13 cellular contexts compared by ENCODE assay signal in genomic region chr15:41286665-41287333, GRCh38. TPM values are rescaled to one million over a fixed set of nuclear protein-coding genes. Genes with fewer than 3 reads are reported as not detected.
DNase-seq lines count a peak whose midpoint lies in the region; ATAC-seq, FAIRE-seq and TF ChIP-seq lines count a peak whose summit lies in the region.
"Had no signal": no experiment of that assay in that cellular context is flagged by ENCODE, and none has a peak within 500 bp of the region (broad histone marks: within the 10 kb centered on the region; RNA-seq: fewer than 3 reads in every experiment).

No MANE protein-coding gene starts in this region.

- no peaks in the 10 kb centered on the region for H3K27me3 ChIP-seq in DOHH2 (ENCODE audit: control insufficient read depth, low read length)
- H3K27me3 ChIP-seq in bronchial epithelial cell (ENCODE audit: control insufficient read depth, insufficient read depth, low read length): no peaks in the 10 kb centered on the region
- H3K27me3 ChIP-seq in neural progenitor cell: no peaks in the 10 kb centered on the region
- H3K27me3 ChIP-seq: adrenal gland, suprapubic skin had no signal

- H3K4me1 Mint-ChIP-seq in neural progenitor cell: peaks cover 33% of the 10 kb centered on the region

- no peak overlapping the region for H3K9ac ChIP-seq in neural progenitor cell

- no peak for ATAC-seq in HG02678 (IDR thresholded peaks at IDR 0.05; ENCODE audit: unreplicated experiment)

- H3K4me1 ChIP-seq in DOHH2 (ENCODE audit: control insufficient read depth, low read length): peaks cover 77% of the 10 kb centered on the region
- H3K4me1 ChIP-seq in neural progenitor cell: peaks cover 5% of the 10 kb centered on the region

- peak overlapping the region; percentile 24 for H3K4me2 ChIP-seq in DOHH2 (ENCODE audit: low read length)
- no peak overlapping the region for H3K4me2 ChIP-seq in neural progenitor cell

- TF ChIP-seq POLR2A in NB4 (IDR thresholded peaks at IDR 0.05; ENCODE audit: extremely low read depth, insufficient read length): no peak

- DNase-seq in NB4 (ENCODE audit: low read depth) (peak; percentile 39), bronchial epithelial cell (ENCODE audit: low read depth) (peak; percentile 64), neural progenitor cell (ENCODE audit: low spot score) (no peak), SW480 (ENCODE audit: low spot score) (no peak)
- DNase-seq in activated CD4-positive, CD25-positive, alpha-beta regulatory T cell (lab: John Stamatoyannopoulos, UW): no peak
- DNase-seq: activated CD4-positive, CD25-positive, alpha-beta regulatory T cell treated with anti-CD3 and anti-CD28 coated beads, Interleukin-2, amount 50 U/mL, for 72 hours; islet precursor cell; stimulated activated CD4-positive, alpha-beta T cell treated with anti-CD3 and anti-CD28 coated beads, Interleukin-1b, Interleukin-23, amount 100 ng/mL, for 48 hours had no signal

- H3F3A ChIP-seq in DOHH2 (ENCODE audit: control insufficient read depth, insufficient read depth): peaks cover 16% of the 10 kb centered on the region
- peaks cover 17% of the 10 kb centered on the region for H3F3A ChIP-seq in neural progenitor cell (ENCODE audit: low read depth)

- no peaks in the 10 kb centered on the region for H4K20me1 ChIP-seq in DOHH2 (ENCODE audit: control insufficient read depth, insufficient read depth, low read depth, low read length)
- peaks cover 41% of the 10 kb centered on the region for H4K20me1 ChIP-seq in neural progenitor cell (ENCODE audit: low read depth)

- H3K27ac ChIP-seq in DOHH2 (ENCODE audit: low read depth, low read length): no peak overlapping the region
- no peak overlapping the region for H3K27ac ChIP-seq in neural progenitor cell
- H3K27ac ChIP-seq: suprapubic skin had no signal

- no peaks in the 10 kb centered on the region for H3K9me2 ChIP-seq in DOHH2 (replicated peaks; ENCODE audit: control insufficient read depth, low read length)

- no peaks in the 10 kb centered on the region for H3K9me3 Mint-ChIP-seq in neural progenitor cell

- H3K4me3 ChIP-seq in DOHH2 (ENCODE audit: low read length) (peak overlapping the region; percentile 22; the same call in 1 of the 2 replicates), NB4 (ENCODE audit: low read depth, low read length) (peak overlapping the region; percentile 96), bronchial epithelial cell (ENCODE audit: low read depth, low read length) (no peak overlapping the region), neural progenitor cell (peak overlapping the region; percentile 85)
- H3K4me3 ChIP-seq: suprapubic skin had no signal

- no peak overlapping the region for H3K27ac Mint-ChIP-seq in neural progenitor cell

- H3K36me3 Mint-ChIP-seq in neural progenitor cell: peaks cover 31% of the 10 kb centered on the region

- H3K4me3 Mint-ChIP-seq in neural progenitor cell: no peak overlapping the region

- H3K27me3 Mint-ChIP-seq in neural progenitor cell (ENCODE audit: insufficient read depth, low read depth): no peaks in the 10 kb centered on the region

- H3K79me2 ChIP-seq in DOHH2 (ENCODE audit: control insufficient read depth, low read length): peaks cover 67% of the 10 kb centered on the region
- H3K79me2 ChIP-seq in neural progenitor cell (ENCODE audit: low read depth): peaks cover 52% of the 10 kb centered on the region

- FAIRE-seq in bronchial epithelial cell (lab: Jason Lieb, UNC): no peak

- TF ChIP-seq CTCF in DOHH2 (IDR thresholded peaks at IDR 0.05; ENCODE audit: low read depth, low read length, poor library complexity, severe bottlenecking) (no peak), NB4 (IDR thresholded peaks at IDR 0.05; ENCODE audit: low read depth, low read length) (no peak), bronchial epithelial cell (IDR thresholded peaks at IDR 0.05; ENCODE audit: insufficient read depth, low read length, severe bottlenecking) (no peak), neural progenitor cell (IDR thresholded peaks at IDR 0.05) (no peak)

- H3K9me3 ChIP-seq in DOHH2 (ENCODE audit: control insufficient read depth, insufficient read depth, low read length): no peaks in the 10 kb centered on the region
- no peaks in the 10 kb centered on the region for H3K9me3 ChIP-seq in neural progenitor cell (ENCODE audit: low read depth)
- H3K9me3 ChIP-seq: adrenal gland, suprapubic skin had no signal

- H2AFZ ChIP-seq in neural progenitor cell (replicated peaks): no peak overlapping the region

- H3K36me3 ChIP-seq in DOHH2 (ENCODE audit: control insufficient read depth, low read length) (peaks cover 74% of the 10 kb centered on the region), bronchial epithelial cell (ENCODE audit: control insufficient read depth, insufficient read depth, low read length) (peaks cover 13% of the 10 kb centered on the region), neural progenitor cell (peaks cover 26% of the 10 kb centered on the region)

RNA-seq across cellular contexts. Expression of gene OIP5, which starts 45.6 kb away (rescaled TPM):
- total RNA-seq in bronchial epithelial cell: 0.26 and 0.38 TPM in 2 replicates
- 70.2 and 80.9 TPM in 2 replicates for total RNA-seq in neural progenitor cell (ENCODE audit: low replicate concordance)

RNA-seq across cellular contexts. Expression of gene NUSAP1, which starts 45.9 kb away (rescaled TPM):
- 3.7 and 4.1 TPM in 2 replicates for total RNA-seq in bronchial epithelial cell
- total RNA-seq in neural progenitor cell (ENCODE audit: low replicate concordance): 388 and 525 TPM in 2 replicates

RNA-seq across cellular contexts. Expression of gene CHP1, which starts 55.7 kb away (rescaled TPM):
- total RNA-seq in bronchial epithelial cell (63.6 and 75.8 TPM in 2 replicates), neural progenitor cell (ENCODE audit: low replicate concordance) (133 and 144 TPM in 2 replicates)

RNA-seq across cellular contexts. Expression of gene EXD1, which starts 56.2 kb away (rescaled TPM):
- total RNA-seq in bronchial epithelial cell (under 0.01 and 0.13 TPM in 2 replicates), neural progenitor cell (ENCODE audit: low replicate concordance) (0.06 and 0.41 TPM in 2 replicates)
- total RNA-seq: adrenal gland, omental fat pad had no signal

Comparison
In these comparisons a context has a peak if more than half of its experiments do, and no peak if none do; other contexts are left out.
1. DNase-seq: peak in NB4 (single experiment) and bronchial epithelial cell (single experiment); none in neural progenitor cell (single experiment), activated CD4-positive, CD25-positive, alpha-beta regulatory T cell (0 of 4) and SW480 (single experiment).
2. RNA of gene OIP5, which starts 45.6 kb away (total RNA-seq): 70.2 to 80.9 TPM in neural progenitor cell; 0.26 to 0.38 TPM in bronchial epithelial cell; every median in the first group is over 10 times any median in the second.
3. RNA of gene NUSAP1, which starts 45.9 kb away (total RNA-seq): 388 to 525 TPM in neural progenitor cell; 3.7 to 4.1 TPM in bronchial epithelial cell; every median in the first group is over 10 times any median in the second.